Comparison of ENCODE assay signal across 1 cellular context in the genomic region with DNA sequence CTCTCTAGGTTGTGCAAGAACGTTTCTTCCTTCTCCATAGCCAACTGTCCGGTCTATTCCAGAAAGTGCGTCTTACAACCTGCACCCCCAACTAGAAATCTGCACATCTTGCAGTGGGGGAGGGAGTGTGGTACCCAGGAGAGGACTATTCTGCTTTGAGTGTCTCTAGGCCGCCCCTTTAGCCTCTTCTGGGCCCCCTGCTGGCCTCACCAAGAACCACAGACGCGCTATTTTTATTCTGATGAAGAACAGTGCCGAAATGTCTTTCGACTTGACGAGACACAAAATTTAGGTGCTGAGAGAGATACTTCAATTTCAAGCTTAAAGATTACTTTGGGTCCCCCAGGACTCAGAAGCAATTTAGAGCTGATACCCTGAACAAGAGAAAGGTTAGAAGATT.
TF ChIP-seq lines count a peak whose summit lies in the region.

No MANE protein-coding gene starts in this region.

TF ChIP-seq in HCT116, 20 proteins besides CTCF, POLR2A, EP300 and RAD21 (continued from another document):
- TF ChIP-seq, protein P1, sequence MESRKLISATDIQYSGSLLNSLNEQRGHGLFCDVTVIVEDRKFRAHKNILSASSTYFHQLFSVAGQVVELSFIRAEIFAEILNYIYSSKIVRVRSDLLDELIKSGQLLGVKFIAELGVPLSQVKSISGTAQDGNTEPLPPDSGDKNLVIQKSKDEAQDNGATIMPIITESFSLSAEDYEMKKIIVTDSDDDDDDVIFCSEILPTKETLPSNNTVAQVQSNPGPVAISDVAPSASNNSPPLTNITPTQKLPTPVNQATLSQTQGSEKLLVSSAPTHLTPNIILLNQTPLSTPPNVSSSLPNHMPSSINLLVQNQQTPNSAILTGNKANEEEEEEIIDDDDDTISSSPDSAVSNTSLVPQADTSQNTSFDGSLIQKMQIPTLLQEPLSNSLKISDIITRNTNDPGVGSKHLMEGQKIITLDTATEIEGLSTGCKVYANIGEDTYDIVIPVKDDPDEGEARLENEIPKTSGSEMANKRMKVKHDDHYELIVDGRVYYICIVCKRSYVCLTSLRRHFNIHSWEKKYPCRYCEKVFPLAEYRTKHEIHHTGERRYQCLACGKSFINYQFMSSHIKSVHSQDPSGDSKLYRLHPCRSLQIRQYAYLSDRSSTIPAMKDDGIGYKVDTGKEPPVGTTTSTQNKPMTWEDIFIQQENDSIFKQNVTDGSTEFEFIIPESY (IDR thresholded peaks at IDR 0.05; ENCODE audit: extremely low read depth, insufficient replicate concordance, low read length): no peak
- TF ChIP-seq YY1 (IDR thresholded peaks at IDR 0.05; ENCODE audit: extremely low read depth, insufficient replicate concordance, low read depth, low read length) (no peak), TCF7L2 (IDR thresholded peaks at IDR 0.05; ENCODE audit: borderline replicate concordance, extremely low read depth, insufficient read depth, insufficient read length) (no peak), SRF (IDR thresholded peaks at IDR 0.05; ENCODE audit: low read depth) (no peak), ZFX (IDR thresholded peaks at IDR 0.05) (no peak), EZH2phosphoT487 (IDR thresholded peaks at IDR 0.05; ENCODE audit: borderline replicate concordance) (no peak), JUND (IDR thresholded peaks at IDR 0.05) (no peak)
- TF ChIP-seq, protein P2, sequence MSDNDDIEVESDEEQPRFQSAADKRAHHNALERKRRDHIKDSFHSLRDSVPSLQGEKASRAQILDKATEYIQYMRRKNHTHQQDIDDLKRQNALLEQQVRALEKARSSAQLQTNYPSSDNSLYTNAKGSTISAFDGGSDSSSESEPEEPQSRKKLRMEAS (IDR thresholded peaks at IDR 0.05): no peak
